In genomic region chr9:112012026-112012902, GRCh38 we compare ENCODE assay signal across 8 cellular contexts.
A peak's percentile ranks its signal among the peaks of the same experiment; 100 is the strongest.
DNase-seq lines count a peak whose midpoint lies in the region; ATAC-seq and TF ChIP-seq lines count a peak whose summit lies in the region.

No MANE protein-coding gene starts in this region.

- H3K4me3 ChIP-seq in HEK293 (ENCODE audit: low read depth, low read length) (no peak overlapping the region), MG63 (no peak overlapping the region), ascending aorta (no peak overlapping the region)

- H3K4me1 Mint-ChIP-seq in activated CD4-positive, alpha-beta memory T cell treated with anti-CD3 and anti-CD28 coated beads for 36 hours (ENCODE audit: low read depth) = peaks cover 31% of the 10 kb centered on the region
- H3K4me1 Mint-ChIP-seq in activated CD4-positive, alpha-beta memory T cell treated with anti-CD3 and anti-CD28 coated beads, Interleukin-2, amount 10 ng/mL, durations not matched to agents 7 days and 5 days = peaks cover 15% of the 10 kb centered on the region

- H3K4me1 ChIP-seq in HEK293 (ENCODE audit: control insufficient read depth, insufficient read depth, low read length) (no peaks in the 10 kb centered on the region), ascending aorta (peaks cover 2 to 16% of the 10 kb centered on the region in 2 donors)

- ATAC-seq in stimulated activated naive CD8-positive, alpha-beta T cell treated with anti-CD3 and anti-CD28 coated beads, Interleukin-15, Interleukin-2, amounts not matched to agents 100 U/mL and 50 U/mL, for 24 hours = peak; percentile 95

- no peak overlapping the region for H3K27ac ChIP-seq in HEK293 (ENCODE audit: extremely low read depth, low read depth, low read length)
- peak overlapping the region; percentile 71 to 89 for H3K27ac ChIP-seq in ascending aorta

- H3K9me3 ChIP-seq in HEK293 (ENCODE audit: control insufficient read depth, insufficient read depth, low read depth, low read length) (no peaks in the 10 kb centered on the region), MG63 (no peaks in the 10 kb centered on the region), ascending aorta (no peaks in the 10 kb centered on the region)

- DNase-seq in activated CD4-positive, alpha-beta memory T cell treated with anti-CD3 and anti-CD28 coated beads for 36 hours = peak; percentile 49
- DNase-seq in activated CD4-positive, alpha-beta memory T cell treated with anti-CD3 and anti-CD28 coated beads, Interleukin-2, amount 10 ng/mL, durations not matched to agents 7 days and 5 days = no peak
- peak; percentile 94 for DNase-seq in MG63
- peak in 1 of 2 donors; percentile 86 for DNase-seq in ascending aorta (ENCODE audit: low spot score in 2 of 2)
- peak; percentile 95 for DNase-seq in iris pigment epithelial cell (ENCODE audit: low read depth)
- peak; percentile 51 for DNase-seq in stimulated activated naive CD8-positive, alpha-beta T cell treated with anti-CD3 and anti-CD28 coated beads, Interleukin-15, Interleukin-2, amounts not matched to agents 100 U/mL and 50 U/mL, for 24 hours
- no peak for DNase-seq in activated CD4-positive, CD25-positive, alpha-beta regulatory T cell treated with anti-CD3 and anti-CD28 coated beads, Interleukin-2, amount 50 U/mL, for 72 hours

- POLR2A ChIA-PET in activated CD4-positive, alpha-beta memory T cell treated with anti-CD3 and anti-CD28 coated beads for 36 hours (lab: Charles Lee) = interaction anchor here (0.7 to 2.7 kb wide), 7 partner anchors 10 to 97 kb away, joined by 3 to 10 read pairs (median 3); no protein-coding TSS in a partner anchor
- POLR2A ChIA-PET in activated CD4-positive, alpha-beta memory T cell treated with anti-CD3 and anti-CD28 coated beads, Interleukin-2, amount 10 ng/mL, durations not matched to agents 7 days and 5 days (lab: Charles Lee) = interaction anchor here (1.0 to 1.3 kb wide), 3 partner anchors 10 to 116 kb away, joined by 3 to 4 read pairs (median 4); partner anchors contain the start of gene UGCG
- POLR2A ChIA-PET in HEK293 (lab: Yijun Ruan, JAX) = interaction anchor here (0.6 to 1.5 kb wide), 3 partner anchors 16 to 63 kb away, joined by 3 to 4 read pairs (median 3); no protein-coding TSS in a partner anchor

- H3K27me3 ChIP-seq in MG63 = no peaks in the 10 kb centered on the region
- no peaks in the 10 kb centered on the region for H3K27me3 ChIP-seq in ascending aorta

- H3K36me3 ChIP-seq in HEK293 (ENCODE audit: control insufficient read depth in 2 of 2, insufficient read depth in 1 of 2, low read length in 2 of 2) (no peaks in the 10 kb centered on the region), MG63 (no peaks in the 10 kb centered on the region), ascending aorta (no peaks in the 10 kb centered on the region)

- H3K36me3 Mint-ChIP-seq in activated CD4-positive, alpha-beta memory T cell treated with anti-CD3 and anti-CD28 coated beads for 36 hours = no peaks in the 10 kb centered on the region
- H3K36me3 Mint-ChIP-seq in activated CD4-positive, alpha-beta memory T cell treated with anti-CD3 and anti-CD28 coated beads, Interleukin-2, amount 10 ng/mL, durations not matched to agents 7 days and 5 days (ENCODE audit: low read depth) = peaks cover 6% of the 10 kb centered on the region

- H3K9me3 Mint-ChIP-seq in activated CD4-positive, alpha-beta memory T cell treated with anti-CD3 and anti-CD28 coated beads for 36 hours = no peaks in the 10 kb centered on the region
- H3K9me3 Mint-ChIP-seq in activated CD4-positive, alpha-beta memory T cell treated with anti-CD3 and anti-CD28 coated beads, Interleukin-2, amount 10 ng/mL, durations not matched to agents 7 days and 5 days = no peaks in the 10 kb centered on the region

- intact Hi-C loops in activated CD4-positive, alpha-beta memory T cell treated with anti-CD3 and anti-CD28 coated beads for 36 hours (cut with micrococcal nuclease) = loop anchor here (1.0 to 5.0 kb wide), 3 partner anchors 17 to 55 kb away; no protein-coding TSS in a partner anchor
- intact Hi-C loops in ascending aorta (cut with DNase I) = loop anchor here (1.0 to 10.0 kb wide), 3 partner anchors 50 to 163 kb away; partner anchors contain the start of genes SUSD1 and UGCG

- no peak overlapping the region for H3K27ac Mint-ChIP-seq in activated CD4-positive, alpha-beta memory T cell treated with anti-CD3 and anti-CD28 coated beads for 36 hours
- no peak overlapping the region for H3K27ac Mint-ChIP-seq in activated CD4-positive, alpha-beta memory T cell treated with anti-CD3 and anti-CD28 coated beads, Interleukin-2, amount 10 ng/mL, durations not matched to agents 7 days and 5 days

- CTCF ChIA-PET in activated CD4-positive, alpha-beta memory T cell treated with anti-CD3 and anti-CD28 coated beads for 36 hours (lab: Charles Lee) = interaction anchor here (0.9 to 2.5 kb wide), 5 partner anchors 18 to 116 kb away, joined by 3 to 10 read pairs (median 5); partner anchors contain the start of gene UGCG
- CTCF ChIA-PET in activated CD4-positive, alpha-beta memory T cell treated with anti-CD3 and anti-CD28 coated beads, Interleukin-2, amount 10 ng/mL, durations not matched to agents 7 days and 5 days (lab: Charles Lee) = no interaction called here
- CTCF ChIA-PET in HEK293 (lab: Yijun Ruan, JAX) = interaction anchor here (0.5 to 1.3 kb wide), 5 partner anchors 11 to 247 kb away, joined by 3 to 5 read pairs (median 3); no protein-coding TSS in a partner anchor

- H3K4me3 Mint-ChIP-seq in activated CD4-positive, alpha-beta memory T cell treated with anti-CD3 and anti-CD28 coated beads for 36 hours = no peak overlapping the region
- no peak overlapping the region for H3K4me3 Mint-ChIP-seq in activated CD4-positive, alpha-beta memory T cell treated with anti-CD3 and anti-CD28 coated beads, Interleukin-2, amount 10 ng/mL, durations not matched to agents 7 days and 5 days

- TF ChIP-seq CTCF in HEK293 (tag by site-specific recombination; IDR thresholded peaks at IDR 0.05) = no peak
- no peak for TF ChIP-seq CTCF in ascending aorta (IDR thresholded peaks at IDR 0.05)

- H3K27me3 Mint-ChIP-seq in activated CD4-positive, alpha-beta memory T cell treated with anti-CD3 and anti-CD28 coated beads for 36 hours = peaks cover 25% of the 10 kb centered on the region
- peaks cover 34% of the 10 kb centered on the region for H3K27me3 Mint-ChIP-seq in activated CD4-positive, alpha-beta memory T cell treated with anti-CD3 and anti-CD28 coated beads, Interleukin-2, amount 10 ng/mL, durations not matched to agents 7 days and 5 days

TF ChIP-seq in HEK293, 187 proteins besides CTCF, POLR2A, EP300 and RAD21:
- TF ChIP-seq ZSCAN5A (tag by site-specific recombination; IDR thresholded peaks at IDR 0.05) (no peak), ZNF600 (tag by site-specific recombination; IDR thresholded peaks at IDR 0.05) (peak; percentile 55; the same call in 1 of the 2 replicates), ZNF335 (tag by site-specific recombination; conservative IDR thresholded peaks at IDR 0.05) (peak; percentile 17; the same call in 1 of the 2 replicates), ZSCAN16 (tag by site-specific recombination; IDR thresholded peaks at IDR 0.05) (no peak), PRDM1 (tag by site-specific recombination; IDR thresholded peaks at IDR 0.05) (peak; percentile 11; the same call in 1 of the 2 replicates), PRDM4 (tag by site-specific recombination; IDR thresholded peaks at IDR 0.05) (no peak), ZNF19 (tag by site-specific recombination; IDR thresholded peaks at IDR 0.05; ENCODE audit: low read depth) (no peak), ZXDB (tag by site-specific recombination; IDR thresholded peaks at IDR 0.05) (0 out of 2 replicates have a peak, but pooled peaks have one; percentile 22), ZNF391 (tag by site-specific recombination; IDR thresholded peaks at IDR 0.05; ENCODE audit: borderline replicate concordance, low read depth) (no peak)

Comparison
In these comparisons a context has a peak if more than half of its experiments do, and no peak if none do; other contexts are left out.
1. DNase-seq: peak in activated CD4-positive, alpha-beta memory T cell treated with anti-CD3 and anti-CD28 coated beads for 36 hours (single experiment), MG63 (single experiment), iris pigment epithelial cell (single experiment) and stimulated activated naive CD8-positive, alpha-beta T cell treated with anti-CD3 and anti-CD28 coated beads, Interleukin-15, Interleukin-2, amounts not matched to agents 100 U/mL and 50 U/mL, for 24 hours (single experiment); none in activated CD4-positive, alpha-beta memory T cell treated with anti-CD3 and anti-CD28 coated beads, Interleukin-2, amount 10 ng/mL, durations not matched to agents 7 days and 5 days (single experiment) and activated CD4-positive, CD25-positive, alpha-beta regulatory T cell treated with anti-CD3 and anti-CD28 coated beads, Interleukin-2, amount 50 U/mL, for 72 hours (single experiment).